ENCODE assay signal across 10 cellular contexts in the genomic region with DNA sequence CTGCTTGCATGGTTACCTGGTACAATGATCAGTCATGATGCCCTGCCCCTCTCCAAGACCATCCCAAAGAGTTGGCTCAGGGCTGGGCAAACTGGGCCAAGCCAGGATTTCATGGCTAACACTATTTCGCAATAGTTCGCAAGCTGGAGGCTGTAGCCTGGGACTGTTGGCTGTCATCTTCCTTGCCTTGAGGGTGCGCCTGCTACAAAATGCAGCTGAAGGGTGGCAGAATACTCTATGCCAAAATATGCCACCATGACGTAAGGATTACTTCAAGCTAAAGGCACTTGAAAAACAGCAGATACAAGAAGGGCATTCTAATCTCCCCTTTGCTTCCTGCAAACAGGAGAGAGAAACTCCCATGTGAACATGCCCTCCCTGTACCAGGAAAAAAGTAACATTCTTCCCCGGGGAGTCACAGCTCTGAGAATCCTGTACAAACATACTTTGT. TPM values are rescaled to one million over a fixed set of nuclear protein-coding genes. Genes with fewer than 3 reads are reported as not detected.
A peak's percentile ranks its signal among the peaks of the same experiment; 100 is the strongest.
DNase-seq lines count a peak whose midpoint lies in the region; ATAC-seq and TF ChIP-seq lines count a peak whose summit lies in the region.
"Had no signal": no experiment of that assay in that cellular context is flagged by ENCODE, and none has a peak within 500 bp of the region (broad histone marks: within the 10 kb centered on the region; RNA-seq: fewer than 3 reads in every experiment).

No MANE protein-coding gene starts in this region.

- H3K27me3 Mint-ChIP-seq in activated CD4-positive, alpha-beta T cell treated with anti-CD3 and anti-CD28 coated beads, Interleukin-2, amount 10 ng/mL, durations not matched to agents 7 days and 5 days, result no peaks in the 10 kb centered on the region
- H3K27me3 Mint-ChIP-seq: activated naive CD4-positive, alpha-beta T cell treated with anti-CD3 and anti-CD28 coated beads, Interleukin-2, amount 50 U/mL, for 24 hours had no signal

- DNase-seq in choroid plexus epithelial cell (ENCODE audit: low read depth), result peak; percentile 72
- peak in 1 of 2 donors; percentile 46 for DNase-seq in left lung
- DNase-seq in thoracic aorta (ENCODE audit: low spot score), result no peak
- no peak for DNase-seq in NCI-H1694 treated with DMSO at 0.1 percent for 48 hours (lab: John Stamatoyannopoulos, UW)
- no peak for DNase-seq in activated CD4-positive, alpha-beta T cell treated with anti-CD3 and anti-CD28 coated beads, Interleukin-2, amount 10 ng/mL, durations not matched to agents 7 days and 5 days
- DNase-seq in AML-193 (lab: John Stamatoyannopoulos, UW), result no peak

- peaks cover 7% of the 10 kb centered on the region for H3K4me1 Mint-ChIP-seq in activated CD4-positive, alpha-beta T cell treated with anti-CD3 and anti-CD28 coated beads, Interleukin-2, amount 10 ng/mL, durations not matched to agents 7 days and 5 days

- CTCF ChIA-PET in activated CD4-positive, alpha-beta T cell treated with anti-CD3 and anti-CD28 coated beads, Interleukin-2, amount 10 ng/mL, durations not matched to agents 7 days and 5 days (lab: Charles Lee), result interaction anchor here (1.1 kb wide), 1 partner anchor 21 kb away, joined by 4 read pairs; a partner anchor contains a TSS

- H3K27me3 ChIP-seq in Loucy (ENCODE audit: insufficient read depth, low read length, poor library complexity, severe bottlenecking), result no peaks in the 10 kb centered on the region
- no peaks in the 10 kb centered on the region for H3K27me3 ChIP-seq in left lung
- no peaks in the 10 kb centered on the region for H3K27me3 ChIP-seq in thoracic aorta (replicated peaks; ENCODE audit: insufficient read depth)

- H3K36me3 ChIP-seq in Loucy (ENCODE audit: insufficient read depth, low read length) (no peaks in the 10 kb centered on the region), left lung (no peaks in the 10 kb centered on the region), thoracic aorta (no peaks in the 10 kb centered on the region)

- no peaks in the 10 kb centered on the region for H3F3A ChIP-seq in Loucy (ENCODE audit: low read depth)

- TF ChIP-seq CTCF in Loucy (conservative IDR thresholded peaks at IDR 0.05; ENCODE audit: low read length), result no peak
- TF ChIP-seq CTCF in choroid plexus epithelial cell (conservative IDR thresholded peaks at IDR 0.05; ENCODE audit: low read depth, low read length), result no peak
- TF ChIP-seq CTCF in left lung (IDR thresholded peaks at IDR 0.05), result no peak
- TF ChIP-seq CTCF in thoracic aorta (IDR thresholded peaks at IDR 0.05), result no peak

- POLR2A ChIA-PET in activated CD4-positive, alpha-beta T cell treated with anti-CD3 and anti-CD28 coated beads, Interleukin-2, amount 10 ng/mL, durations not matched to agents 7 days and 5 days (lab: Charles Lee), result no interaction called here

- H4K20me1 ChIP-seq in Loucy (ENCODE audit: insufficient read depth, low read length, poor library complexity, severe bottlenecking), result no peaks in the 10 kb centered on the region

- intact Hi-C loops in left lung (cut with DNase I), result no loop called here

- no peak overlapping the region for H3K27ac Mint-ChIP-seq in activated CD4-positive, alpha-beta T cell treated with anti-CD3 and anti-CD28 coated beads, Interleukin-2, amount 10 ng/mL, durations not matched to agents 7 days and 5 days
- H3K27ac Mint-ChIP-seq: activated naive CD4-positive, alpha-beta T cell treated with anti-CD3 and anti-CD28 coated beads, Interleukin-2, amount 50 U/mL, for 24 hours; T-helper 1 cell treated with Interleukin-12 subunit alpha and Interleukin-12 subunit beta and Interleukin-4 antibody, amounts not matched to agents 30 μg/mL and 1 μg/mL, for 36 hours had no signal

- H3K4me3 ChIP-seq in Loucy (ENCODE audit: low read length, poor library complexity, severe bottlenecking), result no peak overlapping the region
- no peak overlapping the region for H3K4me3 ChIP-seq in choroid plexus epithelial cell (ENCODE audit: low read depth, low read length)
- H3K4me3 ChIP-seq in left lung, result no peak overlapping the region
- H3K4me3 ChIP-seq in thoracic aorta, result peak overlapping the region; percentile 38

- no peak overlapping the region for H3K4me3 Mint-ChIP-seq in activated CD4-positive, alpha-beta T cell treated with anti-CD3 and anti-CD28 coated beads, Interleukin-2, amount 10 ng/mL, durations not matched to agents 7 days and 5 days
- H3K4me3 Mint-ChIP-seq: activated naive CD4-positive, alpha-beta T cell treated with anti-CD3 and anti-CD28 coated beads, Interleukin-2, amount 50 U/mL, for 24 hours; T-helper 1 cell treated with Interleukin-12 subunit alpha and Interleukin-12 subunit beta and Interleukin-4 antibody, amounts not matched to agents 30 μg/mL and 1 μg/mL, for 36 hours had no signal

- H3K9me3 Mint-ChIP-seq in activated CD4-positive, alpha-beta T cell treated with anti-CD3 and anti-CD28 coated beads, Interleukin-2, amount 10 ng/mL, durations not matched to agents 7 days and 5 days, result no peaks in the 10 kb centered on the region
- H3K9me3 Mint-ChIP-seq: activated naive CD4-positive, alpha-beta T cell treated with anti-CD3 and anti-CD28 coated beads, Interleukin-2, amount 50 U/mL, for 24 hours; T-helper 1 cell treated with Interleukin-12 subunit alpha and Interleukin-12 subunit beta and Interleukin-4 antibody, amounts not matched to agents 30 μg/mL and 1 μg/mL, for 36 hours had no signal

- H3K4me1 ChIP-seq in Loucy (ENCODE audit: insufficient read depth, low read length, poor library complexity, severe bottlenecking), result no peaks in the 10 kb centered on the region
- H3K4me1 ChIP-seq in left lung, result peaks cover 14 to 28% of the 10 kb centered on the region in 2 donors
- H3K4me1 ChIP-seq in thoracic aorta (ENCODE audit: control insufficient read depth in 1 of 2, low read depth in 2 of 2), result peaks cover 2 to 12% of the 10 kb centered on the region in 2 donors

- no peaks in the 10 kb centered on the region for H3K79me2 ChIP-seq in Loucy (ENCODE audit: insufficient read depth, low read length)

- H3K27ac ChIP-seq in left lung, result peak overlapping the region; percentile 65 to 73
- peak overlapping the region in 1 of 2 donors; percentile 74 for H3K27ac ChIP-seq in thoracic aorta

- no peaks in the 10 kb centered on the region for H3K9me2 ChIP-seq in Loucy (replicated peaks; ENCODE audit: low read depth, low read length)

- no peaks in the 10 kb centered on the region for H3K9me3 ChIP-seq in Loucy (ENCODE audit: insufficient read depth, low read depth, low read length)
- H3K9me3 ChIP-seq in left lung, result no peaks in the 10 kb centered on the region
- H3K9me3 ChIP-seq in thoracic aorta, result no peaks in the 10 kb centered on the region

- H3K4me2 ChIP-seq in Loucy (ENCODE audit: low read depth, low read length, poor library complexity, severe bottlenecking), result no peak overlapping the region

- H3K36me3 Mint-ChIP-seq in activated CD4-positive, alpha-beta T cell treated with anti-CD3 and anti-CD28 coated beads, Interleukin-2, amount 10 ng/mL, durations not matched to agents 7 days and 5 days (ENCODE audit: low read depth), result no peaks in the 10 kb centered on the region
- H3K36me3 Mint-ChIP-seq: activated naive CD4-positive, alpha-beta T cell treated with anti-CD3 and anti-CD28 coated beads, Interleukin-2, amount 50 U/mL, for 24 hours had no signal

- ATAC-seq in left lung, result peak; percentile 70
- peak; percentile 80 for ATAC-seq in thoracic aorta (ENCODE audit: insufficient number of reproducible peaks, low FRiP score, low read depth)
- ATAC-seq in GM21367 (IDR thresholded peaks at IDR 0.05; ENCODE audit: unreplicated experiment), result no peak

- H3K9ac ChIP-seq in Loucy (ENCODE audit: low read depth, low read length, poor library complexity, severe bottlenecking), result no peak overlapping the region

- 0 out of 2 replicates have a peak overlapping the region, but pooled peaks have one; percentile 49 for H2AFZ ChIP-seq in Loucy (ENCODE audit: low read length)

RNA-seq across cellular contexts. Expression of a gene that starts 21.0 kb away (rescaled TPM):
- total RNA-seq in left lung (100 to 1,000 TPM; 723 to 970 TPM), thoracic aorta (100 to 1,000 TPM; 660 to 763 TPM)
- 10 to 100 TPM; 86.3 to 89.7 TPM for total RNA-seq in activated CD4-positive, alpha-beta T cell treated with anti-CD3 and anti-CD28 coated beads, Interleukin-2, amount 10 ng/mL, durations not matched to agents 7 days and 5 days

Comparison
In these comparisons a context has a peak if more than half of its experiments do, and no peak if none do; other contexts are left out.
1. RNA of a gene that starts 21.0 kb away (total RNA-seq): 723 to 970 TPM in left lung and 660 to 763 TPM in thoracic aorta; 86.3 to 89.7 TPM in activated CD4-positive, alpha-beta T cell treated with anti-CD3 and anti-CD28 coated beads, Interleukin-2, amount 10 ng/mL, durations not matched to agents 7 days and 5 days; every median in the first group is over 4 times any median in the second.